Comparison of ENCODE assay signal across 1 cellular context in genomic region chr12:10801727-10802126, GRCh38.
TF ChIP-seq lines count a peak whose summit lies in the region.

No MANE protein-coding gene starts in this region.

TF ChIP-seq in GM23338, 12 proteins besides CTCF, POLR2A, EP300 and RAD21:
- TF ChIP-seq CREB1 (CRISPR knock-in tag; IDR thresholded peaks at IDR 0.05; ENCODE audit: low read depth): no peak
- TF ChIP-seq NANOG (IDR thresholded peaks at IDR 0.05; ENCODE audit: borderline replicate concordance): no peak
